In the genomic region with DNA sequence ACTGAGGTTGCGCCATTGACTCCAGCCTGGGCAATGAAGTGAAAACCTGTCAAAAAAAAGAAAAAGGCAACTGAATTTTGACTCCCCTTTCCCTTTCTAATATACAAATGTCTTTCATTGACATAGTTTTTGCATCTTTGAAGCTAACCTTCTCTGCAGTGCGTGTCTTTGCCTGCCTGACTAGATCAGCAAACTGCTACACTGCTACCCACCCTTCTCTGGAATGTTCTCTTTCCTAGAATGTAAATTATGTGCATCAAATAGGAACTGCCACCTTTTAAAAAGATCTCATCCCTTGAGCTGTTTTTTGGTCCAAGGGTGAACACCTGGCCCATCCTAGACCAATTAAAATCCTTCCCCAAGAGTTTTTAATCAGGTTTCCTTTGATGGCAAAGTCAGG, we compare ENCODE assay signal across 30 cellular contexts.
"Had no signal": no experiment of that assay in that cellular context is flagged by ENCODE, and none has a peak within 500 bp of the region (broad histone marks: within the 10 kb centered on the region; RNA-seq: fewer than 3 reads in every experiment).

No MANE protein-coding gene starts in this region.

- H3K36me3 Mint-ChIP-seq: activated CD4-positive, alpha-beta memory T cell treated with anti-CD3 and anti-CD28 coated beads for 36 hours; activated CD8-positive, alpha-beta memory T cell treated with anti-CD3 and anti-CD28 coated beads, Interleukin-2, amount 10 ng/mL, durations not matched to agents 7 days and 5 days; activated naive CD4-positive, alpha-beta T cell treated with anti-CD3 and anti-CD28 coated beads, Interleukin-2, amount 50 U/mL, for 24 hours; activated naive CD8-positive, alpha-beta T cell treated with anti-CD3 and anti-CD28 coated beads for 36 hours; brain had no signal

- H3K9me3 Mint-ChIP-seq: activated CD4-positive, alpha-beta memory T cell treated with anti-CD3 and anti-CD28 coated beads for 36 hours; activated naive CD4-positive, alpha-beta T cell treated with anti-CD3 and anti-CD28 coated beads for 36 hours; activated naive CD4-positive, alpha-beta T cell treated with anti-CD3 and anti-CD28 coated beads, Interleukin-2, amount 50 U/mL, for 24 hours; activated naive CD8-positive, alpha-beta T cell treated with anti-CD3 and anti-CD28 coated beads for 36 hours; activated T-helper 1 cell treated with anti-CD3 and anti-CD28 coated beads, Interleukin-12 subunit alpha, Interleukin-12 subunit beta, Interleukin-2, Interleukin-4 antibody, amounts not matched to agents 30 ng/mL and 10 ng/mL and 1 ng/mL, durations not matched to agents 14 hours and 24 hours and 36 hours; activated T-helper 2 cell treated with anti-CD3 and anti-CD28 coated beads, Interferon-gamma antibody, Interleukin-2, Interleukin-4, amounts not matched to agents 10 μg/mL and 5 μg/mL and 100 μg/mL, durations not matched to agents 14 hours and 24 hours and 36 hours; central memory CD8-positive, alpha-beta T cell; dendritic cell treated with granulocyte-macrophage colony-stimulating factor and Interleukin-4, amounts not matched to agents 40 ng/mL and 50 ng/mL, for 4 days; endodermal cell had no signal

- FAIRE-seq: frontal cortex had no signal

- DNase-seq: activated CD4-positive, alpha-beta memory T cell treated with anti-CD3 and anti-CD28 coated beads for 36 hours; activated CD4-positive, alpha-beta T cell treated with anti-CD3 and anti-CD28 coated beads for 36 hours; activated CD4-positive, alpha-beta T cell treated with anti-CD3 and anti-CD28 coated beads, Interleukin-2, amount 10 ng/mL, durations not matched to agents 24 days and 14 days; activated CD4-positive, CD25-positive, alpha-beta regulatory T cell; activated CD4-positive, CD25-positive, alpha-beta regulatory T cell treated with anti-CD3 and anti-CD28 coated beads, Interleukin-2, amount 50 U/mL, for 72 hours; activated CD8-positive, alpha-beta memory T cell treated with anti-CD3 and anti-CD28 coated beads, Interleukin-2, amount 10 ng/mL, durations not matched to agents 7 days and 5 days; activated CD8-positive, alpha-beta memory T cell treated with anti-CD3 and anti-CD28 coated beads, Interleukin-2, amount 50 U/mL, for 4 hours; activated CD8-positive, alpha-beta T cell treated with anti-CD3 and anti-CD28 coated beads, Interleukin-2, amount 10 ng/mL, durations not matched to agents 7 days and 5 days; activated effector memory CD4-positive, alpha-beta T cell treated with anti-CD3 and anti-CD28 coated beads, Interleukin-2, amount 50 U/mL, for 16 hours; activated naive CD4-positive, alpha-beta T cell treated with anti-CD3 and anti-CD28 coated beads for 36 hours; activated naive CD8-positive, alpha-beta T cell treated with anti-CD3 and anti-CD28 coated beads for 36 hours; activated T-cell treated with anti-CD3 and anti-CD28 coated beads, Interleukin-2, amount 50 U/mL, for 1 hour; activated T-cell treated with anti-CD3 and anti-CD28 coated beads, Interleukin-2, amount 50 U/mL, for 48 hours; dorsolateral prefrontal cortex; effector memory CD4-positive, alpha-beta T cell; endodermal cell; esophagus squamous epithelium; head of caudate nucleus; T-helper 1 cell; T-helper 17 cell had no signal

- H3K27ac Mint-ChIP-seq: activated CD4-positive, alpha-beta memory T cell treated with anti-CD3 and anti-CD28 coated beads for 36 hours; activated CD4-positive, alpha-beta T cell treated with anti-CD3 and anti-CD28 coated beads for 36 hours; activated CD4-positive, alpha-beta T cell treated with anti-CD3 and anti-CD28 coated beads, Interleukin-2, amount 10 ng/mL, durations not matched to agents 24 days and 14 days; activated CD8-positive, alpha-beta memory T cell treated with anti-CD3 and anti-CD28 coated beads, Interleukin-2, amount 10 ng/mL, durations not matched to agents 7 days and 5 days; activated CD8-positive, alpha-beta T cell treated with anti-CD3 and anti-CD28 coated beads, Interleukin-2, amount 10 ng/mL, durations not matched to agents 7 days and 5 days; activated naive CD4-positive, alpha-beta T cell treated with anti-CD3 and anti-CD28 coated beads for 36 hours; activated naive CD4-positive, alpha-beta T cell treated with anti-CD3 and anti-CD28 coated beads, Interleukin-2, amount 50 U/mL, for 24 hours; activated naive CD8-positive, alpha-beta T cell treated with anti-CD3 and anti-CD28 coated beads for 36 hours; activated T-helper 1 cell treated with anti-CD3 and anti-CD28 coated beads, Interleukin-12 subunit alpha, Interleukin-12 subunit beta, Interleukin-2, Interleukin-4 antibody, amounts not matched to agents 30 ng/mL and 10 ng/mL and 1 ng/mL, durations not matched to agents 14 hours and 24 hours and 36 hours; activated T-helper 2 cell treated with anti-CD3 and anti-CD28 coated beads, Interferon-gamma antibody, Interleukin-2, Interleukin-4, amounts not matched to agents 10 μg/mL and 5 μg/mL and 100 μg/mL, durations not matched to agents 14 hours and 24 hours and 36 hours; brain; dendritic cell treated with granulocyte-macrophage colony-stimulating factor and Interleukin-4, amounts not matched to agents 40 ng/mL and 50 ng/mL, for 4 days; endodermal cell; T-helper 17 cell had no signal

- H3K27ac ChIP-seq: ascending aorta, breast epithelium, coronary artery, dorsolateral prefrontal cortex, esophagus squamous epithelium had no signal

- H3K4me1 ChIP-seq: ascending aorta, breast epithelium, esophagus squamous epithelium had no signal

- ATAC-seq: activated CD4-positive, alpha-beta T cell treated with anti-CD3 and anti-CD28 coated beads for 36 hours; activated CD8-positive, alpha-beta memory T cell treated with anti-CD3 and anti-CD28 coated beads, Interleukin-2, amount 10 ng/mL, durations not matched to agents 7 days and 5 days; activated CD8-positive, alpha-beta T cell treated with anti-CD3 and anti-CD28 coated beads, Interleukin-2, amount 10 ng/mL, durations not matched to agents 7 days and 5 days; T-helper 17 cell had no signal

- H3K4me3 Mint-ChIP-seq: activated CD4-positive, alpha-beta memory T cell treated with anti-CD3 and anti-CD28 coated beads for 36 hours; activated CD4-positive, alpha-beta T cell treated with anti-CD3 and anti-CD28 coated beads for 36 hours; activated CD4-positive, alpha-beta T cell treated with anti-CD3 and anti-CD28 coated beads, Interleukin-2, amount 10 ng/mL, durations not matched to agents 24 days and 14 days; activated CD8-positive, alpha-beta memory T cell treated with anti-CD3 and anti-CD28 coated beads, Interleukin-2, amount 10 ng/mL, durations not matched to agents 7 days and 5 days; activated CD8-positive, alpha-beta T cell treated with anti-CD3 and anti-CD28 coated beads, Interleukin-2, amount 10 ng/mL, durations not matched to agents 7 days and 5 days; activated naive CD4-positive, alpha-beta T cell treated with anti-CD3 and anti-CD28 coated beads for 36 hours; activated naive CD4-positive, alpha-beta T cell treated with anti-CD3 and anti-CD28 coated beads, Interleukin-2, amount 50 U/mL, for 24 hours; activated naive CD8-positive, alpha-beta T cell treated with anti-CD3 and anti-CD28 coated beads for 36 hours; activated T-helper 1 cell treated with anti-CD3 and anti-CD28 coated beads, Interleukin-12 subunit alpha, Interleukin-12 subunit beta, Interleukin-2, Interleukin-4 antibody, amounts not matched to agents 30 ng/mL and 10 ng/mL and 1 ng/mL, durations not matched to agents 14 hours and 24 hours and 36 hours; brain; central memory CD8-positive, alpha-beta T cell; dendritic cell treated with granulocyte-macrophage colony-stimulating factor and Interleukin-4, amounts not matched to agents 40 ng/mL and 50 ng/mL, for 4 days; endodermal cell; T-helper 17 cell had no signal

- H3K9me3 ChIP-seq: ascending aorta, breast epithelium, esophagus squamous epithelium had no signal

- H3K27me3 ChIP-seq: ascending aorta, breast epithelium, dorsolateral prefrontal cortex, esophagus squamous epithelium had no signal

- H3K27me3 Mint-ChIP-seq: activated CD4-positive, alpha-beta memory T cell treated with anti-CD3 and anti-CD28 coated beads for 36 hours; activated CD8-positive, alpha-beta memory T cell treated with anti-CD3 and anti-CD28 coated beads, Interleukin-2, amount 10 ng/mL, durations not matched to agents 7 days and 5 days; activated naive CD4-positive, alpha-beta T cell treated with anti-CD3 and anti-CD28 coated beads, Interleukin-2, amount 50 U/mL, for 24 hours; activated naive CD8-positive, alpha-beta T cell treated with anti-CD3 and anti-CD28 coated beads for 36 hours; brain; dendritic cell treated with granulocyte-macrophage colony-stimulating factor and Interleukin-4, amounts not matched to agents 40 ng/mL and 50 ng/mL, for 4 days; T-helper 17 cell had no signal

- H3K4me3 ChIP-seq: ascending aorta, breast epithelium, coronary artery, dorsolateral prefrontal cortex, esophagus squamous epithelium had no signal

- H3K4me1 Mint-ChIP-seq: activated CD4-positive, alpha-beta T cell treated with anti-CD3 and anti-CD28 coated beads, Interleukin-2, amount 10 ng/mL, durations not matched to agents 24 days and 14 days; activated CD8-positive, alpha-beta memory T cell treated with anti-CD3 and anti-CD28 coated beads, Interleukin-2, amount 10 ng/mL, durations not matched to agents 7 days and 5 days; activated naive CD4-positive, alpha-beta T cell treated with anti-CD3 and anti-CD28 coated beads, Interleukin-2, amount 50 U/mL, for 24 hours; activated naive CD8-positive, alpha-beta T cell treated with anti-CD3 and anti-CD28 coated beads for 36 hours; central memory CD8-positive, alpha-beta T cell; endodermal cell; T-helper 17 cell had no signal

- H3K36me3 ChIP-seq: ascending aorta, breast epithelium, esophagus squamous epithelium had no signal
